In genomic region chr17:57612202-57613071, GRCh38 we compare ENCODE assay signal across 8 cellular contexts.
DNase-seq lines count a peak whose midpoint lies in the region; ATAC-seq lines count a peak whose summit lies in the region.

No MANE protein-coding gene starts in this region.

- H3K36me3 ChIP-seq in H7 (replicated peaks; ENCODE audit: control insufficient read depth, insufficient read depth, low read length) = no peaks in the 10 kb centered on the region; the same call in 1 of the 2 replicates
- H3K36me3 ChIP-seq in neuronal stem cell (replicated peaks in 1 of 2; ENCODE audit: control insufficient read depth in 2 of 2, insufficient read depth in 2 of 2, low read length in 2 of 2) = peaks cover 3 to 29% of the 10 kb centered on the region in 2 donors

- H3K4me2 ChIP-seq in neuronal stem cell (ENCODE audit: insufficient read depth, low read length, poor library complexity, severe bottlenecking) = no peak overlapping the region

- peaks cover 0 to 16% of the 10 kb centered on the region in 2 donors for H3K9me3 ChIP-seq in neuronal stem cell (replicated peaks in 1 of 2; ENCODE audit: control insufficient read depth in 2 of 2, insufficient read depth in 1 of 2, low read depth in 1 of 2, low read length in 2 of 2)

- no peak overlapping the region for H2AFZ ChIP-seq in neuronal stem cell (ENCODE audit: low read length)

- peak overlapping the region; percentile 4 for H3K27ac Mint-ChIP-seq in activated naive CD4-positive, alpha-beta T cell treated with anti-CD3 and anti-CD28 coated beads, Interleukin-2, amount 10 ng/mL, durations not matched to agents 7 days and 5 days

- H3K18ac ChIP-seq in neuronal stem cell (ENCODE audit: low read length) = no peak overlapping the region

- H3K27me3 ChIP-seq in H7 (ENCODE audit: control insufficient read depth, insufficient read depth, low read length) (no peaks in the 10 kb centered on the region), neuronal stem cell (ENCODE audit: control insufficient read depth in 3 of 3, insufficient read depth in 3 of 3, low read depth in 1 of 3, low read length in 3 of 3) (no peaks in the 10 kb centered on the region)

- no peak overlapping the region for H2BK12ac ChIP-seq in neuronal stem cell (ENCODE audit: low read length)

- no peak overlapping the region for H4K8ac ChIP-seq in neuronal stem cell (ENCODE audit: low read depth, low read length)

- H3K4me3 Mint-ChIP-seq in activated naive CD4-positive, alpha-beta T cell treated with anti-CD3 and anti-CD28 coated beads, Interleukin-2, amount 10 ng/mL, durations not matched to agents 7 days and 5 days = no peak overlapping the region

- H2BK15ac ChIP-seq in neuronal stem cell (ENCODE audit: low read length) = no peak overlapping the region

- no peak overlapping the region for H3K9ac ChIP-seq in neuronal stem cell (ENCODE audit: low read depth, low read length, poor library complexity)

- ATAC-seq in GM21576 (IDR thresholded peaks at IDR 0.05; ENCODE audit: unreplicated experiment) = no peak

- H3K4me1 ChIP-seq in neuronal stem cell (ENCODE audit: control insufficient read depth in 2 of 2, insufficient read depth in 1 of 2, low read depth in 1 of 2, low read length in 2 of 2) = peaks cover 3 to 16% of the 10 kb centered on the region in 2 donors

- H4K91ac ChIP-seq in neuronal stem cell (ENCODE audit: low read depth, low read length, poor library complexity) = no peak overlapping the region

- no peak overlapping the region for H3K4ac ChIP-seq in neuronal stem cell (ENCODE audit: low read length)

- H2BK120ac ChIP-seq in neuronal stem cell (ENCODE audit: low read depth, low read length) = no peak overlapping the region

- CTCF ChIA-PET in activated naive CD4-positive, alpha-beta T cell treated with anti-CD3 and anti-CD28 coated beads, Interleukin-2, amount 10 ng/mL, durations not matched to agents 7 days and 5 days (lab: Charles Lee) = interaction anchor here (1.2 kb wide), 1 partner anchor 14 kb away, joined by 3 read pairs; no protein-coding TSS in a partner anchor

- H3K79me1 ChIP-seq in neuronal stem cell (ENCODE audit: low read depth, low read length) = peaks cover 2% of the 10 kb centered on the region

- H2AK5ac ChIP-seq in neuronal stem cell (ENCODE audit: low read depth, low read length) = no peak overlapping the region

- H3K9me3 Mint-ChIP-seq in activated naive CD4-positive, alpha-beta T cell treated with anti-CD3 and anti-CD28 coated beads, Interleukin-2, amount 10 ng/mL, durations not matched to agents 7 days and 5 days = no peaks in the 10 kb centered on the region

- no CpG with 5 or more reads among the region's 12 CpGs for WGBS in neuronal stem cell (ENCODE audit: extremely low coverage in 2 of 2, insufficient read length in 2 of 2, insufficient replicate concordance in 1 of 2), 2 donors

- no peak overlapping the region for H3K23ac ChIP-seq in neuronal stem cell (ENCODE audit: low read depth, low read length, poor library complexity)

- H3K14ac ChIP-seq in neuronal stem cell (ENCODE audit: low read length) = no peak overlapping the region

- H3K36me3 Mint-ChIP-seq in activated naive CD4-positive, alpha-beta T cell treated with anti-CD3 and anti-CD28 coated beads, Interleukin-2, amount 10 ng/mL, durations not matched to agents 7 days and 5 days = peaks cover 20% of the 10 kb centered on the region

- H3K4me3 ChIP-seq in H7 (ENCODE audit: insufficient read depth, low read depth, low read length) = no peak overlapping the region
- no peak overlapping the region for H3K4me3 ChIP-seq in neuronal stem cell (ENCODE audit: low read length in 2 of 2)

- H3K4me1 Mint-ChIP-seq in activated naive CD4-positive, alpha-beta T cell treated with anti-CD3 and anti-CD28 coated beads, Interleukin-2, amount 10 ng/mL, durations not matched to agents 7 days and 5 days = peaks cover 17% of the 10 kb centered on the region

- DNase-seq in H7 = peak; percentile 79
- DNase-seq in NCI-H2081 treated with DMSO at 0.1 percent for 48 hours (lab: John Stamatoyannopoulos, UW) = peak; percentile 73
- no peak for DNase-seq in activated naive CD4-positive, alpha-beta T cell treated with anti-CD3 and anti-CD28 coated beads, Interleukin-2, amount 10 ng/mL, durations not matched to agents 7 days and 5 days
- DNase-seq in neuronal stem cell (ENCODE audit: low spot score) = peak; percentile 23
- DNase-seq in Ammon's horn (ENCODE audit: low spot score) = no peak
- no peak for DNase-seq in NK-92 (lab: John Stamatoyannopoulos, UW; ENCODE audit: unreplicated experiment)
- no peak for DNase-seq in kidney glomerular epithelial cell (lab: John Stamatoyannopoulos, UW)

- H3K27ac ChIP-seq in neuronal stem cell (replicated peaks; ENCODE audit: low read length) = no peak overlapping the region

- H3K27me3 Mint-ChIP-seq in activated naive CD4-positive, alpha-beta T cell treated with anti-CD3 and anti-CD28 coated beads, Interleukin-2, amount 10 ng/mL, durations not matched to agents 7 days and 5 days = no peaks in the 10 kb centered on the region

- H2BK5ac ChIP-seq in neuronal stem cell (ENCODE audit: low read length) = no peak overlapping the region

Comparison
In these comparisons a context has a peak if more than half of its experiments do, and no peak if none do; other contexts are left out.
1. DNase-seq: peak in H7 (single experiment), NCI-H2081 treated with DMSO at 0.1 percent for 48 hours (single experiment) and neuronal stem cell (single experiment); none in activated naive CD4-positive, alpha-beta T cell treated with anti-CD3 and anti-CD28 coated beads, Interleukin-2, amount 10 ng/mL, durations not matched to agents 7 days and 5 days (single experiment), Ammon's horn (single experiment), NK-92 (single experiment) and kidney glomerular epithelial cell (single experiment).